Comparison of ENCODE assay signal across 19 cellular contexts in the genomic region with DNA sequence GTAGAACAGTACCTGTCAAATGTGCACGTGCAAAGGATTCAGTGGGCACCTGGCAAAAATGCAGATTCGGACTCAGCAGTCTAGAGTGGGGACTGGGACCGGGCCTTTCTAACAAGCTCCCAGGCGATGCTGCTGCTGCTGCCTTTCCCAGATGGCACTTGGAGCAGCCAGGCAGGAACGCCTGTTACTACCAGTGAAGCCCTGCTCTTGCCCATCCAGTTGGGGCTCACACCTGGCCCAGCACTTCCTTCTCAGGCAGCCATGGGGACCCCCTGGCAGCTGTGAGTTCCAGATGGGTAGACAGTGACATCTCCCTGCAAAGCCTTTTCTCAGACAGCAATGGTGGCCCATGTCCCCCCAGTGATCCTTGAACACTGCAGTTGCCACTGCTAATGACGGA. TPM values are rescaled to one million over a fixed set of nuclear protein-coding genes. Genes with fewer than 3 reads are reported as not detected.
DNase-seq lines count a peak whose midpoint lies in the region; ATAC-seq and TF ChIP-seq lines count a peak whose summit lies in the region.
"Had no signal": no experiment of that assay in that cellular context is flagged by ENCODE, and none has a peak within 500 bp of the region (broad histone marks: within the 10 kb centered on the region; RNA-seq: fewer than 3 reads in every experiment).

No MANE protein-coding gene starts in this region.

- H4K20me1 ChIP-seq in SU-DHL-6 (ENCODE audit: low read depth, low read length): no peaks in the 10 kb centered on the region

- no peaks in the 10 kb centered on the region for H3K27me3 Mint-ChIP-seq in activated naive CD4-positive, alpha-beta T cell treated with anti-CD3 and anti-CD28 coated beads, Interleukin-2, amount 50 U/mL, for 24 hours

- H3F3A ChIP-seq in SU-DHL-6 (ENCODE audit: insufficient read depth): peaks cover 29% of the 10 kb centered on the region

- WGBS in upper lobe of left lung, 2 donors: 88 to 93% methylated on average over 2 to 6 of the region's 6 CpGs

- H3K9me3 ChIP-seq in SU-DHL-6 (ENCODE audit: insufficient read depth, low read length) (no peaks in the 10 kb centered on the region), upper lobe of left lung (no peaks in the 10 kb centered on the region)
- H3K9me3 ChIP-seq in effector memory CD4-positive, alpha-beta T cell (ENCODE audit: control insufficient read depth, low read length): no peaks in the 10 kb centered on the region
- H3K9me3 ChIP-seq: mucosa of descending colon had no signal

- no peak for DNase-seq in activated naive CD4-positive, alpha-beta T cell treated with anti-CD3 and anti-CD28 coated beads, Interleukin-2, amount 50 U/mL, for 16 hours
- no peak for DNase-seq in effector memory CD4-positive, alpha-beta T cell
- DNase-seq in upper lobe of left lung (no peak), occipital lobe (lab: John Stamatoyannopoulos, UW) (no peak), SIG-M5 treated with dmso at 0.1 percent for 504 hours (lab: John Stamatoyannopoulos, UW; ENCODE audit: unreplicated experiment) (no peak)
- DNase-seq: activated CD4-positive, alpha-beta T cell treated with anti-CD3 and anti-CD28 coated beads for 4 hours; activated gamma-delta T cell; DMS 273 treated with DMSO at 0.1 percent for 48 hours; effector CD8-positive, alpha-beta T cell; hippocampal formation; NCI-H1092 treated with DMSO at 0.1 percent for 48 hours; NCI-H2171 treated with DMSO at 0.1 percent for 48 hours; stimulated activated CD4-positive, alpha-beta T cell treated with anti-CD3 and anti-CD28 coated beads, Interleukin-12 subunit alpha, Interleukin-12 subunit beta, amount 100 ng/mL, for 4 hours had no signal

- ATAC-seq in upper lobe of left lung (ENCODE audit: low FRiP score in 2 of 2): no peak
- ATAC-seq in activated CD4-positive, CD25-positive, alpha-beta regulatory T cell treated with anti-CD3 and anti-CD28 coated beads, Interleukin-2, amount 50 U/mL, for 24 hours: no peak
- ATAC-seq: K562, mucosa of descending colon had no signal

- no peaks in the 10 kb centered on the region for H3K36me3 ChIP-seq in SU-DHL-6 (ENCODE audit: low read length)
- no peaks in the 10 kb centered on the region for H3K36me3 ChIP-seq in effector memory CD4-positive, alpha-beta T cell (ENCODE audit: control insufficient read depth, insufficient read depth, low read length)
- peaks cover 0 to 44% (median 21%) of the 10 kb centered on the region in 4 donors for H3K36me3 ChIP-seq in upper lobe of left lung

- peak overlapping the region; percentile 97 for H3K27ac Mint-ChIP-seq in activated naive CD4-positive, alpha-beta T cell treated with anti-CD3 and anti-CD28 coated beads, Interleukin-2, amount 50 U/mL, for 24 hours

- H3K4me3 ChIP-seq in SU-DHL-6 (ENCODE audit: insufficient read depth, low read length, poor library complexity, severe bottlenecking) (no peak overlapping the region), upper lobe of left lung (no peak overlapping the region)
- H3K4me3 ChIP-seq in effector memory CD4-positive, alpha-beta T cell (ENCODE audit: insufficient read depth, low read depth, low read length, poor library complexity, severe bottlenecking): no peak overlapping the region
- H3K4me3 ChIP-seq: K562, mucosa of descending colon had no signal

- peaks cover 90% of the 10 kb centered on the region for H3K4me1 ChIP-seq in effector memory CD4-positive, alpha-beta T cell (ENCODE audit: control insufficient read depth, insufficient read depth, low read length, poor library complexity, severe bottlenecking)
- H3K4me1 ChIP-seq in upper lobe of left lung: peaks cover 47 to 65% (median 54%) of the 10 kb centered on the region in 4 donors

- H3K9ac ChIP-seq in SU-DHL-6 (ENCODE audit: low read length): peak overlapping the region; percentile 32; the same call in 1 of the 2 replicates

- H3K36me3 Mint-ChIP-seq in activated naive CD4-positive, alpha-beta T cell treated with anti-CD3 and anti-CD28 coated beads, Interleukin-2, amount 50 U/mL, for 24 hours: peaks cover 11% of the 10 kb centered on the region

- no peak for TF ChIP-seq EP300 in upper lobe of left lung (IDR thresholded peaks at IDR 0.05)

- TF ChIP-seq CTCF in SU-DHL-6 (IDR thresholded peaks at IDR 0.05; ENCODE audit: insufficient read depth, low read length, poor library complexity, severe bottlenecking) (no peak), upper lobe of left lung (IDR thresholded peaks at IDR 0.05) (no peak)

- no peak for TF ChIP-seq POLR2A in upper lobe of left lung (IDR thresholded peaks at IDR 0.05)

- peaks cover 92% of the 10 kb centered on the region for H3K4me1 Mint-ChIP-seq in activated naive CD4-positive, alpha-beta T cell treated with anti-CD3 and anti-CD28 coated beads, Interleukin-2, amount 50 U/mL, for 24 hours

- H3K27me3 ChIP-seq in SU-DHL-6 (ENCODE audit: low read length) (no peaks in the 10 kb centered on the region), upper lobe of left lung (no peaks in the 10 kb centered on the region)
- H3K27me3 ChIP-seq in effector memory CD4-positive, alpha-beta T cell (replicated peaks; ENCODE audit: control insufficient read depth, insufficient read depth, low read length, poor library complexity, severe bottlenecking): no peaks in the 10 kb centered on the region

- H3K9me3 Mint-ChIP-seq in activated naive CD4-positive, alpha-beta T cell treated with anti-CD3 and anti-CD28 coated beads, Interleukin-2, amount 50 U/mL, for 24 hours: no peaks in the 10 kb centered on the region

- H3K27ac ChIP-seq in SU-DHL-6 (ENCODE audit: low read depth, low read length) (peak overlapping the region; percentile 70), upper lobe of left lung (peak overlapping the region in 3 of 4 donors; percentile 9 to 95 (median 86))
- H3K27ac ChIP-seq in effector memory CD4-positive, alpha-beta T cell (ENCODE audit: insufficient read depth, low read length, poor library complexity, severe bottlenecking): peak overlapping the region; percentile 89
- H3K27ac ChIP-seq: HL-60 had no signal

- peak overlapping the region; percentile 74 for H3K4me3 Mint-ChIP-seq in activated naive CD4-positive, alpha-beta T cell treated with anti-CD3 and anti-CD28 coated beads, Interleukin-2, amount 50 U/mL, for 24 hours

- peak overlapping the region; percentile 39 for H3K4me2 ChIP-seq in SU-DHL-6 (ENCODE audit: low read depth, low read length, poor library complexity, severe bottlenecking)

- no peaks in the 10 kb centered on the region for H3K79me2 ChIP-seq in SU-DHL-6 (ENCODE audit: insufficient read depth, low read length)

- H2AFZ ChIP-seq in SU-DHL-6 (ENCODE audit: low read depth, low read length, severe bottlenecking): no peak overlapping the region

- no peaks in the 10 kb centered on the region for H3K9me2 ChIP-seq in SU-DHL-6 (replicated peaks; ENCODE audit: insufficient read depth, low read length)

RNA-seq across cellular contexts. Expression of a gene that starts 30.4 kb away (rescaled TPM):
- total RNA-seq in upper lobe of left lung (10 to 100 TPM in 1 of 6 donors, 1 to 10 TPM in 5; 5.1 to 50.3 (median 6.2) TPM), occipital lobe (1.9 TPM)

RNA-seq across cellular contexts. Expression of a gene that starts 34.8 kb away (rescaled TPM):
- total RNA-seq in upper lobe of left lung (10 to 100 TPM; 14.7 to 50.6 (median 31.0) TPM), occipital lobe (26.4 TPM)
